Comparison of ENCODE assay signal across 17 cellular contexts in the genomic region with DNA sequence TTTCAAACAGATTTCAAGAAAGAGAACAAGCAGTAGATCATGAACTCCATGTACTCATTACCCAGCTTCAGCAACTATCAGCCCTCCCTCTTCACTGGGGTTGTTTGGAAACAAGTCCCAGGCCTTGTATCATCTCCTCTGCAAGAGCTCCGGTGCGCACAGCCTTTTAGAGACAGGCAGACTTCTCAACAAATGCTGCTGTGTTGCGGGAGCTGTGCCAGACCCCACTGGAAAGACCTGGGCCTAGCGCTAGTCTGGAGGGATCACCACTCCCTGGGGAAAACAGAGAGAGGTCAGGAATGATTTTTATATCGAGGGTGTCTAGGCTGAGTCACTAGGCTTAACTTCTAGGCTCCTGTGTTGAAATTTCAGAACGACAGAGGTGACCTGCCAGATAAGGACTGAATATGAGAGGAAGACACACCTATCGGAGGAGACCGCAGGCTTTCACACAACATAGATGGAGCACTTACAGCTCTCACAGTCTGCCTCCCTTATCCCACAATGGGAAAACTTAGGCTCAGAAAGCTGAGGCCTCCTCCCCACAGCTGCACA.
DNase-seq lines count a peak whose midpoint lies in the region; ATAC-seq, FAIRE-seq and TF ChIP-seq lines count a peak whose summit lies in the region.
"Had no signal": no experiment of that assay in that cellular context is flagged by ENCODE, and none has a peak within 500 bp of the region (broad histone marks: within the 10 kb centered on the region; RNA-seq: fewer than 3 reads in every experiment).

No MANE protein-coding gene starts in this region.

- no peak overlapping the region for H3K27ac ChIP-seq in H9 (ENCODE audit: insufficient read length, low read depth, low read length)
- H3K27ac ChIP-seq in K562 (ENCODE audit: extremely low read depth, low read depth, low read length) = no peak overlapping the region
- peak overlapping the region in 2 of 4 donors; percentile 16 to 22 for H3K27ac ChIP-seq in gastrocnemius medialis
- H3K27ac ChIP-seq: A549, HL-60 had no signal

- no peak overlapping the region for H4K8ac ChIP-seq in H9 (replicated peaks; ENCODE audit: insufficient read length, low read depth, low read length)

- H3K36me3 Mint-ChIP-seq in H9 (ENCODE audit: insufficient read depth in 1 of 3, low read depth in 3 of 3) (peaks cover 0 to 4% (median 0%) of the 10 kb centered on the region in 3 experiments; a peak in 1 of 7 replicates), nephron (ENCODE audit: low read depth) (peaks cover 17% of the 10 kb centered on the region)

- no peak overlapping the region for H3K14ac ChIP-seq in H9 (ENCODE audit: insufficient read depth, low read length)

- H3K27me3 ChIP-seq in H9 (ENCODE audit: insufficient read depth, low read length) = no peaks in the 10 kb centered on the region
- H3K27me3 ChIP-seq in K562 (ENCODE audit: control insufficient read depth in 2 of 2, insufficient read depth in 2 of 2, low read length in 2 of 2) = peaks cover 5 to 51% of the 10 kb centered on the region in 2 experiments; a peak in 4 of 5 replicates
- no peaks in the 10 kb centered on the region for H3K27me3 ChIP-seq in gastrocnemius medialis

- H3K27ac Mint-ChIP-seq in H9 = peak overlapping the region in 2 of 3 experiments; percentile 77 to 89; a peak in 4 of 7 replicates
- H3K27ac Mint-ChIP-seq in nephron = peak overlapping the region; percentile 3 to 17 (median 16)
- H3K27ac Mint-ChIP-seq: HFFc6 had no signal

- no peak overlapping the region for H3K4me3 Mint-ChIP-seq in H9
- no peak overlapping the region for H3K4me3 Mint-ChIP-seq in nephron
- H3K4me3 Mint-ChIP-seq: HFFc6 had no signal

- TF ChIP-seq RAD21 in K562 (CRISPR knock-in tag; conservative IDR thresholded peaks at IDR 0.05 in 1 of 2, IDR thresholded peaks at IDR 0.05 in 1 of 2) = no peak

- H3K4me1 Mint-ChIP-seq in H9 = peaks cover 9 to 18% of the 10 kb centered on the region in 2 experiments
- H3K4me1 Mint-ChIP-seq in nephron = peaks cover 59% of the 10 kb centered on the region

- H2BK12ac ChIP-seq in H9 (ENCODE audit: insufficient read length, low read depth, low read length) = no peak overlapping the region

- no peaks in the 10 kb centered on the region; a peak in 1 of 5 replicates for H3K9me3 Mint-ChIP-seq in H9
- H3K9me3 Mint-ChIP-seq in nephron = no peaks in the 10 kb centered on the region
- H3K9me3 Mint-ChIP-seq: HFFc6 had no signal

- no peak for TF ChIP-seq CTCF in H9 (conservative IDR thresholded peaks at IDR 0.05)
- TF ChIP-seq CTCF in K562 (IDR thresholded peaks at IDR 0.05 in 2 of 3, conservative IDR thresholded peaks at IDR 0.05 in 1 of 3; ENCODE audit: insufficient read depth in 2 of 3, low read depth in 1 of 3, low read length in 3 of 3) = no peak
- TF ChIP-seq CTCF in nephron (IDR thresholded peaks at IDR 0.05; ENCODE audit: unreplicated experiment in 3 of 3) = no peak
- TF ChIP-seq CTCF in gastrocnemius medialis (IDR thresholded peaks at IDR 0.05 in 4 of 5, conservative IDR thresholded peaks at IDR 0.05 in 1 of 5) = no peak

- H4K91ac ChIP-seq in H9 (ENCODE audit: insufficient read length, low read depth, low read length) = no peak overlapping the region

- no peak overlapping the region for H4K5ac ChIP-seq in H9 (ENCODE audit: insufficient read length, low read depth, low read length)

- H3K4me1 ChIP-seq in H9 (ENCODE audit: insufficient read depth, low read length) (no peaks in the 10 kb centered on the region), K562 (replicated peaks in 1 of 2; ENCODE audit: control insufficient read depth in 2 of 2, insufficient read depth in 2 of 2, low read length in 2 of 2) (no peaks in the 10 kb centered on the region; a peak in 1 of 5 replicates), gastrocnemius medialis (peaks cover 0 to 6% of the 10 kb centered on the region in 2 donors)
- H3K4me1 ChIP-seq: A549, Caco-2 had no signal

- H3K9me3 ChIP-seq in H9 (ENCODE audit: control insufficient read depth, low read depth, low read length) = no peaks in the 10 kb centered on the region
- no peaks in the 10 kb centered on the region for H3K9me3 ChIP-seq in K562 (replicated peaks; ENCODE audit: control insufficient read depth, insufficient read depth, low read depth, low read length)
- no peaks in the 10 kb centered on the region for H3K9me3 ChIP-seq in gastrocnemius medialis
- H3K9me3 ChIP-seq: A549 had no signal

- in situ Hi-C loops in K562 (cut with MboI) = no loop called here
- in situ Hi-C loops in gastrocnemius medialis (cut with MboI; ENCODE audit: low sequenced_read_pairs in 4 of 4) = no loop called here
- in situ Hi-C loops in G401 (cut with HindIII; ENCODE audit: low sequenced_read_pairs) = no loop called here

- H3T11ph ChIP-seq in H9 (ENCODE audit: low read length) = no peak overlapping the region

- H3K9ac ChIP-seq in H9 (ENCODE audit: extremely low read depth, insufficient read length, low read length) = no peak overlapping the region
- no peak overlapping the region; a peak in 1 of 4 replicates for H3K9ac ChIP-seq in K562 (ENCODE audit: insufficient read depth in 1 of 2, low read depth in 2 of 2, low read length in 2 of 2)

- no peak overlapping the region for H2BK120ac ChIP-seq in H9 (ENCODE audit: low read depth, low read length, poor library complexity, severe bottlenecking)

- H2AFZ ChIP-seq in H9 (ENCODE audit: low read length) = no peak overlapping the region
- no peak overlapping the region for H2AFZ ChIP-seq in K562 (ENCODE audit: low read depth, low read length)

- ATAC-seq in K562 = no peak
- ATAC-seq in gastrocnemius medialis = peak; percentile 80 to 81
- no peak for ATAC-seq in left colon
- ATAC-seq: A549 had no signal

- FAIRE-seq in K562 (lab: Jason Lieb, UNC) = no peak
- FAIRE-seq: A549, GM12892 had no signal

- no peak overlapping the region for H3K56ac ChIP-seq in H9 (ENCODE audit: insufficient read length, low read depth, low read length)

- POLR2A ChIA-PET in K562 (lab: Yijun Ruan, JAX) = no interaction called here

- H3K79me1 ChIP-seq in H9 (ENCODE audit: insufficient read depth, low read depth, low read length, poor library complexity, severe bottlenecking) = no peaks in the 10 kb centered on the region

- no peaks in the 10 kb centered on the region for H3K23me2 ChIP-seq in H9 (ENCODE audit: insufficient read length, low read depth, low read length, poor library complexity, severe bottlenecking)

- H2BK20ac ChIP-seq in H9 (ENCODE audit: low read depth, low read length, poor library complexity, severe bottlenecking) = no peak overlapping the region

- TF ChIP-seq EP300 in K562 (IDR thresholded peaks at IDR 0.05; ENCODE audit: low read length) = no peak

- DNase-seq in H9 (no peak), K562 (ENCODE audit: extremely low read depth in 1 of 4, low spot score in 3 of 4) (no peak), gastrocnemius medialis (peak in 1 of 2 donors; percentile 28), G401 (ENCODE audit: low spot score) (no peak), OCI-M1 (lab: John Stamatoyannopoulos, UW) (no peak), KG1 (lab: John Stamatoyannopoulos, UW) (no peak), left colon (no peak)
- DNase-seq: Caco-2, GOT3, HFFc6, NCI-H1048, NCI-H146, NCI-H345 had no signal

- no peaks in the 10 kb centered on the region for H3K9me1 ChIP-seq in K562 (ENCODE audit: control insufficient read depth, insufficient read depth, low read length)

- H3K36me3 ChIP-seq in K562 (ENCODE audit: control insufficient read depth, insufficient read depth, low read length) = no peaks in the 10 kb centered on the region
- no peaks in the 10 kb centered on the region for H3K36me3 ChIP-seq in gastrocnemius medialis

- CTCF ChIA-PET in K562 (lab: Yijun Ruan, JAX; ENCODE audit: low intra/inter-chr PET ratio) = no interaction called here

- whole genome bisulfite sequencing in H9 (ENCODE audit: extremely low coverage, insufficient read length, low lambda C conversion rate) = no CpG with 5 or more reads among the region's 8 CpGs
- WGBS in K562 (ENCODE audit: insufficient coverage, low coverage, missing lambda C conversion rate) = 8% methylated on average over 8 of the region's 8 CpGs

- TF ChIP-seq POLR2A in K562 (conservative IDR thresholded peaks at IDR 0.05) = no peak
- no peak for TF ChIP-seq POLR2A in gastrocnemius medialis (IDR thresholded peaks at IDR 0.05)

- peaks cover 16% of the 10 kb centered on the region for H3K27me3 Mint-ChIP-seq in H9 (ENCODE audit: low read depth)
- peaks cover 3% of the 10 kb centered on the region for H3K27me3 Mint-ChIP-seq in nephron (ENCODE audit: low read depth)

- H2BK15ac ChIP-seq in H9 (ENCODE audit: low read depth, low read length) = no peak overlapping the region

- H3K4ac ChIP-seq in H9 (ENCODE audit: low read depth, low read length) = no peak overlapping the region

- H4K20me1 ChIP-seq in H9 (ENCODE audit: control insufficient read depth, insufficient read depth, insufficient read length) (no peaks in the 10 kb centered on the region), K562 (replicated peaks; ENCODE audit: control insufficient read depth, insufficient read depth, low read length) (no peaks in the 10 kb centered on the region; the same call in 1 of the 2 replicates)

- H3K18ac ChIP-seq in H9 (ENCODE audit: insufficient read length, low read depth, low read length) = no peak overlapping the region

- BruUV-seq in K562 (replicated peaks; lab: Mats Ljungman, UMichigan) = no TSS peak

- no peak overlapping the region for H2BK5ac ChIP-seq in H9 (ENCODE audit: insufficient read length, low read length)

- H3K79me2 ChIP-seq in H9 (ENCODE audit: insufficient read depth, low read length) (no peaks in the 10 kb centered on the region), K562 (ENCODE audit: control insufficient read depth, insufficient read depth, low read length) (no peaks in the 10 kb centered on the region)

- H3K4me3 ChIP-seq in K562 (no peak overlapping the region), gastrocnemius medialis (no peak overlapping the region)
- H3K4me3 ChIP-seq: A549 had no signal

- H2AK5ac ChIP-seq in H9 (ENCODE audit: insufficient read length, low read length) = no peak overlapping the region

- no peak overlapping the region for H3K23ac ChIP-seq in H9 (ENCODE audit: insufficient read length, low read depth, low read length)

- intact Hi-C loops in K562 (cut with micrococcal nuclease) = no loop called here
- intact Hi-C loops in gastrocnemius medialis (cut with DNase I; ENCODE audit: low total_unique reads) = no loop called here
- intact Hi-C loops in left colon (cut with DNase I, micrococcal nuclease) = no loop called here

- H3K4me2 ChIP-seq in H9 (ENCODE audit: insufficient read depth, insufficient read length, low read length) (no peak overlapping the region), K562 (ENCODE audit: insufficient read depth, low read length) (no peak overlapping the region)
- H3K4me2 ChIP-seq: A549 had no signal

TF ChIP-seq in K562, 482 proteins besides CTCF, POLR2A, EP300 and RAD21 (continues in another document):
- TF ChIP-seq, protein P1, sequence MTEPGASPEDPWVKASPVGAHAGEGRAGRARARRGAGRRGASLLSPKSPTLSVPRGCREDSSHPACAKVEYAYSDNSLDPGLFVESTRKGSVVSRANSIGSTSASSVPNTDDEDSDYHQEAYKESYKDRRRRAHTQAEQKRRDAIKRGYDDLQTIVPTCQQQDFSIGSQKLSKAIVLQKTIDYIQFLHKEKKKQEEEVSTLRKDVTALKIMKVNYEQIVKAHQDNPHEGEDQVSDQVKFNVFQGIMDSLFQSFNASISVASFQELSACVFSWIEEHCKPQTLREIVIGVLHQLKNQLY (CRISPR knock-in tag; conservative IDR thresholded peaks at IDR 0.05) = no peak
- no peak for TF ChIP-seq HSF4 (CRISPR knock-in tag; IDR thresholded peaks at IDR 0.05; ENCODE audit: borderline replicate concordance)

Comparison
In these comparisons a context has a peak if more than half of its experiments do, and no peak if none do; other contexts are left out.
1. ATAC-seq: peak in gastrocnemius medialis (2 of 2); none in K562 (single experiment) and left colon (single experiment).